In the genomic region with DNA sequence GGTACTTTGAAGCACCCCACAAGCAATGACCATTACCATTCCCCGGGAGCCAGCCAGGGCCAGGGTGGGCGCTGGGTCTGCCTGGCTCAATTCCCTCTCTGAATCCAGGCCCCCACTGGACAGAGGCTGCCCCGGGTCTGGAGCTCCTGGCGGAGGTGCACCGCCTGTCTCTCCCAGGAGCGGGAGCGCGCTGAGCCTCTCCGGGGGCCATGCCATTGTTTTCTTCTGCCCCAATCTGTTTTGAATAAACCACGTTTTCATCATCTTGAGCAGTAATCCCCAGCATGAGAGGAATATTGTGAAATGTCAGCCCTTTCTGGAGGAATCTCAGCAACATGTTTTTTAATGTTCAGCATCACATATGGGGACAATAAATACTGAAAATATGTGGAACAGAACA, we compare ENCODE assay signal across 21 cellular contexts.
DNase-seq lines count a peak whose midpoint lies in the region; ATAC-seq and TF ChIP-seq lines count a peak whose summit lies in the region.
"Had no signal": no experiment of that assay in that cellular context is flagged by ENCODE, and none has a peak within 500 bp of the region (broad histone marks: within the 10 kb centered on the region; RNA-seq: fewer than 3 reads in every experiment).

No MANE protein-coding gene starts in this region.

- no peak overlapping the region for H3K27ac Mint-ChIP-seq in CD14-positive monocyte
- H3K27ac Mint-ChIP-seq in WTC11, result no peak overlapping the region
- H3K27ac Mint-ChIP-seq in endothelial cell (ENCODE audit: unreplicated experiment), result no peak overlapping the region
- H3K27ac Mint-ChIP-seq: B cell, T-cell had no signal

- POLR2A ChIA-PET in WTC11 (lab: Charles Lee), result no interaction called here

- peaks cover 10 to 17% (median 16%) of the 10 kb centered on the region in 3 donors for H3K27me3 Mint-ChIP-seq in CD14-positive monocyte (ENCODE audit: low read depth in 3 of 3)
- peaks cover 57% of the 10 kb centered on the region for H3K27me3 Mint-ChIP-seq in WTC11 (ENCODE audit: low read depth)
- peaks cover 19% of the 10 kb centered on the region for H3K27me3 Mint-ChIP-seq in endothelial cell (ENCODE audit: unreplicated experiment)

- H3K79me2 ChIP-seq in mammary epithelial cell (ENCODE audit: insufficient read depth, low read length), result no peaks in the 10 kb centered on the region

- in situ Hi-C loops in mammary epithelial cell (cut with MboI; ENCODE audit: low sequenced_read_pairs in 2 of 2), result no loop called here

- H3K9me3 ChIP-seq in spleen (no peaks in the 10 kb centered on the region), mammary epithelial cell (replicated peaks; ENCODE audit: insufficient read depth, low read length) (no peaks in the 10 kb centered on the region)
- H3K9me3 ChIP-seq: ascending aorta, gastrocnemius medialis, MG63 had no signal

- H2AFZ ChIP-seq in mammary epithelial cell (ENCODE audit: low read depth, low read length), result no peak overlapping the region

- H3K4me3 ChIP-seq in fibroblast of the aortic adventitia (ENCODE audit: low read depth, low read length) (no peak overlapping the region), spleen (no peak overlapping the region), mammary epithelial cell (replicated peaks in 1 of 3; ENCODE audit: insufficient read depth in 1 of 3, low read depth in 2 of 3, low read length in 3 of 3) (no peak overlapping the region)
- H3K4me3 ChIP-seq: ascending aorta, gastrocnemius medialis, MG63 had no signal

- TF ChIP-seq CTCF in CD14-positive monocyte (IDR thresholded peaks at IDR 0.05), result no peak
- TF ChIP-seq CTCF in WTC11 (IDR thresholded peaks at IDR 0.05), result no peak
- TF ChIP-seq CTCF in fibroblast of the aortic adventitia (IDR thresholded peaks at IDR 0.05; ENCODE audit: insufficient read depth, low read length), result no peak
- no peak for TF ChIP-seq CTCF in spleen (IDR thresholded peaks at IDR 0.05 in 8 of 11, conservative IDR thresholded peaks at IDR 0.05 in 3 of 11)
- no peak for TF ChIP-seq CTCF in endothelial cell (IDR thresholded peaks at IDR 0.05; ENCODE audit: unreplicated experiment)
- no peak for TF ChIP-seq CTCF in mammary epithelial cell (conservative IDR thresholded peaks at IDR 0.05 in 1 of 2, IDR thresholded peaks at IDR 0.05 in 1 of 2; ENCODE audit: extremely low read depth in 1 of 2, insufficient read depth in 1 of 2, low read depth in 1 of 2, low read length in 2 of 2)

- ATAC-seq in WTC11 (no peak), GM21737 (IDR thresholded peaks at IDR 0.05; ENCODE audit: unreplicated experiment) (no peak)
- ATAC-seq: gastrocnemius medialis, left colon, T-cell had no signal

- BruUV-seq in mammary epithelial cell (replicated peaks; lab: Mats Ljungman, UMichigan), result no TSS peak

- no peaks in the 10 kb centered on the region for H3K4me1 Mint-ChIP-seq in CD14-positive monocyte
- H3K4me1 Mint-ChIP-seq in WTC11, result peaks cover 40% of the 10 kb centered on the region
- H3K4me1 Mint-ChIP-seq in endothelial cell (ENCODE audit: unreplicated experiment), result no peaks in the 10 kb centered on the region
- H3K4me1 Mint-ChIP-seq: B cell, T-cell had no signal

- H3K27ac ChIP-seq in spleen (no peak overlapping the region), mammary epithelial cell (ENCODE audit: insufficient read depth, low read depth, low read length) (no peak overlapping the region)
- H3K27ac ChIP-seq: ascending aorta, gastrocnemius medialis had no signal

- DNase-seq in CD14-positive monocyte (ENCODE audit: low spot score) (peak; percentile 3), WTC11 (ENCODE audit: low spot score) (no peak), fibroblast of the aortic adventitia (ENCODE audit: low read depth) (peak; percentile 12), spleen (peak; percentile 66), endothelial cell (ENCODE audit: low spot score) (no peak), mammary epithelial cell (no peak)
- DNase-seq in activated CD4-positive, alpha-beta T cell treated with anti-CD3 and anti-CD28 coated beads, Interleukin-2, amount 50 U/mL, for 48 hours, result no peak
- DNase-seq: activated CD4-positive, alpha-beta T cell treated with anti-CD3 and anti-CD28 coated beads, Interleukin-2, amount 50 U/mL, for 1 hour; activated naive CD4-positive, alpha-beta T cell; activated T-cell treated with anti-CD3 and anti-CD28 coated beads, Interleukin-2, amount 50 U/mL, for 1 hour; cerebellar nuclear complex; gastrocnemius medialis; GOT3; left colon; MG63; NCI-H1436 treated with DMSO at 0.1 percent for 48 hours; SHP77; T-cell had no signal

- H3K27me3 ChIP-seq in spleen (replicated peaks in 1 of 7) (peaks cover 0 to 50% (median 0%) of the 10 kb centered on the region in 7 donors), mammary epithelial cell (ENCODE audit: insufficient read depth, low read length) (peaks cover 6% of the 10 kb centered on the region)
- H3K27me3 ChIP-seq: ascending aorta, MG63 had no signal

- no peak for TF ChIP-seq POLR2A in spleen (IDR thresholded peaks at IDR 0.05)

- H3K4me2 ChIP-seq in mammary epithelial cell (ENCODE audit: insufficient read depth, low read depth, low read length), result no peak overlapping the region

- H3K9me3 Mint-ChIP-seq in CD14-positive monocyte (peaks cover 0 to 2% (median 0%) of the 10 kb centered on the region in 7 donors), WTC11 (no peaks in the 10 kb centered on the region), endothelial cell (ENCODE audit: unreplicated experiment) (no peaks in the 10 kb centered on the region)
- H3K9me3 Mint-ChIP-seq: T-cell had no signal

- H4K20me1 ChIP-seq in mammary epithelial cell (ENCODE audit: insufficient read depth, low read length), result no peaks in the 10 kb centered on the region

- no peak overlapping the region for H3K9ac ChIP-seq in mammary epithelial cell (ENCODE audit: insufficient read depth, low read length)

- H3K36me3 ChIP-seq in spleen (no peaks in the 10 kb centered on the region), mammary epithelial cell (ENCODE audit: insufficient read depth, low read length) (no peaks in the 10 kb centered on the region)
- H3K36me3 ChIP-seq: ascending aorta, gastrocnemius medialis, MG63 had no signal

- no peak overlapping the region for H3K4me3 Mint-ChIP-seq in CD14-positive monocyte
- H3K4me3 Mint-ChIP-seq in WTC11, result 0 out of 2 replicates have a peak overlapping the region, but pooled peaks have one; percentile 18
- no peak overlapping the region for H3K4me3 Mint-ChIP-seq in endothelial cell (ENCODE audit: unreplicated experiment)
- H3K4me3 Mint-ChIP-seq: B cell, T-cell had no signal

- no peaks in the 10 kb centered on the region for H3K36me3 Mint-ChIP-seq in CD14-positive monocyte
- no peaks in the 10 kb centered on the region for H3K36me3 Mint-ChIP-seq in WTC11
- peaks cover 5% of the 10 kb centered on the region for H3K36me3 Mint-ChIP-seq in endothelial cell (ENCODE audit: low read depth, unreplicated experiment)
- H3K36me3 Mint-ChIP-seq: T-cell had no signal

- CTCF ChIA-PET in WTC11 (lab: Charles Lee) (interaction anchor here (1.0 to 3.9 kb wide), 5 partner anchors 31 to 92 kb away, joined by 3 to 30 read pairs (median 8); no protein-coding TSS in a partner anchor), mammary epithelial cell (lab: Charles Lee; ENCODE audit: low non-redundant PET) (no interaction called here)

- H3K4me1 ChIP-seq in spleen (no peaks in the 10 kb centered on the region), mammary epithelial cell (ENCODE audit: insufficient read depth, low read length) (no peaks in the 10 kb centered on the region)
- H3K4me1 ChIP-seq: ascending aorta, gastrocnemius medialis had no signal

- intact Hi-C loops in CD14-positive monocyte (cut with micrococcal nuclease), result no loop called here
- intact Hi-C loops in spleen (cut with DNase I; ENCODE audit: low total_unique reads), result no loop called here
- intact Hi-C loops in mammary epithelial cell (cut with micrococcal nuclease), result no loop called here

- WGBS in spleen, 5 donors, result 71 to 79% (median 78%) methylated on average over 10 of the region's 10 CpGs
- 76% methylated on average over 10 of the region's 10 CpGs for WGBS in mammary epithelial cell (ENCODE audit: low coverage, missing lambda C conversion rate)

- dilution Hi-C loops in mammary epithelial cell (cut with HindIII; ENCODE audit: low sequenced_read_pairs), result no loop called here

TF ChIP-seq in WTC11, 78 proteins besides CTCF, POLR2A, EP300 and RAD21 (continues in another document):
- TF ChIP-seq, protein P1, sequence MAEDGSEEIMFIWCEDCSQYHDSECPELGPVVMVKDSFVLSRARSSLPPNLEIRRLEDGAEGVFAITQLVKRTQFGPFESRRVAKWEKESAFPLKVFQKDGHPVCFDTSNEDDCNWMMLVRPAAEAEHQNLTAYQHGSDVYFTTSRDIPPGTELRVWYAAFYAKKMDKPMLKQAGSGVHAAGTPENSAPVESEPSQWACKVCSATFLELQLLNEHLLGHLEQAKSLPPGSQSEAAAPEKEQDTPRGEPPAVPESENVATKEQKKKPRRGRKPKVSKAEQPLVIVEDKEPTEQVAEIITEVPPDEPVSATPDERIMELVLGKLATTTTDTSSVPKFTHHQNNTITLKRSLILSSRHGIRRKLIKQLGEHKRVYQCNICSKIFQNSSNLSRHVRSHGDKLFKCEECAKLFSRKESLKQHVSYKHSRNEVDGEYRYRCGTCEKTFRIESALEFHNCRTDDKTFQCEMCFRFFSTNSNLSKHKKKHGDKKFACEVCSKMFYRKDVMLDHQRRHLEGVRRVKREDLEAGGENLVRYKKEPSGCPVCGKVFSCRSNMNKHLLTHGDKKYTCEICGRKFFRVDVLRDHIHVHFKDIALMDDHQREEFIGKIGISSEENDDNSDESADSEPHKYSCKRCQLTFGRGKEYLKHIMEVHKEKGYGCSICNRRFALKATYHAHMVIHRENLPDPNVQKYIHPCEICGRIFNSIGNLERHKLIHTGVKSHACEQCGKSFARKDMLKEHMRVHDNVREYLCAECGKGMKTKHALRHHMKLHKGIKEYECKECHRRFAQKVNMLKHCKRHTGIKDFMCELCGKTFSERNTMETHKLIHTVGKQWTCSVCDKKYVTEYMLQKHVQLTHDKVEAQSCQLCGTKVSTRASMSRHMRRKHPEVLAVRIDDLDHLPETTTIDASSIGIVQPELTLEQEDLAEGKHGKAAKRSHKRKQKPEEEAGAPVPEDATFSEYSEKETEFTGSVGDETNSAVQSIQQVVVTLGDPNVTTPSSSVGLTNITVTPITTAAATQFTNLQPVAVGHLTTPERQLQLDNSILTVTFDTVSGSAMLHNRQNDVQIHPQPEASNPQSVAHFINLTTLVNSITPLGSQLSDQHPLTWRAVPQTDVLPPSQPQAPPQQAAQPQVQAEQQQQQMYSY (CRISPR knock-in tag; IDR thresholded peaks at IDR 0.05), result peak; percentile 54; the same call in 1 of the 2 replicates
- TF ChIP-seq TEAD4 (CRISPR knock-in tag; IDR thresholded peaks at IDR 0.05) (no peak), SOX15 (CRISPR knock-in tag; IDR thresholded peaks at IDR 0.05) (no peak)
- TF ChIP-seq, protein P2, sequence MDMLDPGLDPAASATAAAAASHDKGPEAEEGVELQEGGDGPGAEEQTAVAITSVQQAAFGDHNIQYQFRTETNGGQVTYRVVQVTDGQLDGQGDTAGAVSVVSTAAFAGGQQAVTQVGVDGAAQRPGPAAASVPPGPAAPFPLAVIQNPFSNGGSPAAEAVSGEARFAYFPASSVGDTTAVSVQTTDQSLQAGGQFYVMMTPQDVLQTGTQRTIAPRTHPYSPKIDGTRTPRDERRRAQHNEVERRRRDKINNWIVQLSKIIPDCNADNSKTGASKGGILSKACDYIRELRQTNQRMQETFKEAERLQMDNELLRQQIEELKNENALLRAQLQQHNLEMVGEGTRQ (CRISPR knock-in tag; IDR thresholded peaks at IDR 0.05), result no peak

Comparison
In these comparisons a context has a peak if more than half of its experiments do, and no peak if none do; other contexts are left out.
1. DNase-seq: peak in CD14-positive monocyte (single experiment), fibroblast of the aortic adventitia (single experiment) and spleen (single experiment); none in WTC11 (single experiment), activated CD4-positive, alpha-beta T cell treated with anti-CD3 and anti-CD28 coated beads, Interleukin-2, amount 50 U/mL, for 48 hours (0 of 2), endothelial cell (single experiment) and mammary epithelial cell (single experiment).